ENCODE assay signal across 14 cellular contexts in genomic region chr1:204673909-204674701, GRCh38. TPM values are rescaled to one million over a fixed set of nuclear protein-coding genes. Genes with fewer than 3 reads are reported as not detected.
DNase-seq lines count a peak whose midpoint lies in the region; ATAC-seq and TF ChIP-seq lines count a peak whose summit lies in the region.
"Had no signal": no experiment of that assay in that cellular context is flagged by ENCODE, and none has a peak within 500 bp of the region (broad histone marks: within the 10 kb centered on the region; RNA-seq: fewer than 3 reads in every experiment).

No MANE protein-coding gene starts in this region.

- TF ChIP-seq CTCF in natural killer cell (IDR thresholded peaks at IDR 0.05): no peak

- DNase-seq in natural killer cell treated with Interleukin-12 subunit alpha and Interleukin-12 subunit beta and Interleukin-15 and Interleukin-18, amount 100 ng/mL, for 72 hours (ENCODE audit: low spot score): peak; percentile 23
- DNase-seq in natural killer cell (no peak), NCI-H2196 (lab: John Stamatoyannopoulos, UW; ENCODE audit: unreplicated experiment) (peak; percentile 66), caudate nucleus (lab: John Stamatoyannopoulos, UW) (peak in 19 of 61 donors; percentile 18 to 71 (median 37)), AG08395 (ENCODE audit: low spot score) (no peak)
- no peak for DNase-seq in effector CD8-positive, alpha-beta T cell (lab: John Stamatoyannopoulos, UW)
- DNase-seq in activated T-cell treated with anti-CD3 and anti-CD28 coated beads, Interleukin-2, amount 50 U/mL, for 1 hour: no peak
- no peak for DNase-seq in activated naive CD8-positive, alpha-beta T cell treated with anti-CD3 and anti-CD28 coated beads, Interleukin-2, amount 50 U/mL, for 24 hours
- DNase-seq: ACHN; stimulated activated CD4-positive, alpha-beta T cell treated with anti-CD3 and anti-CD28 coated beads, Interleukin-1b, Interleukin-23, amount 100 ng/mL, for 48 hours; T-cell had no signal

- intact Hi-C loops in natural killer cell (cut with micrococcal nuclease): no loop called here

- H3K27ac Mint-ChIP-seq in natural killer cell treated with Interleukin-12 subunit alpha and Interleukin-12 subunit beta and Interleukin-15 and Interleukin-18, amount 100 ng/mL, for 72 hours: no peak overlapping the region
- no peak overlapping the region for H3K27ac Mint-ChIP-seq in natural killer cell
- no peak overlapping the region for H3K27ac Mint-ChIP-seq in activated naive CD8-positive, alpha-beta T cell treated with anti-CD3 and anti-CD28 coated beads, Interleukin-2, amount 50 U/mL, for 24 hours
- H3K27ac Mint-ChIP-seq: activated naive CD8-positive, alpha-beta T cell; T-cell had no signal

- no peaks in the 10 kb centered on the region for H3K9me3 Mint-ChIP-seq in natural killer cell treated with Interleukin-12 subunit alpha and Interleukin-12 subunit beta and Interleukin-15 and Interleukin-18, amount 100 ng/mL, for 72 hours
- H3K9me3 Mint-ChIP-seq in natural killer cell: no peaks in the 10 kb centered on the region
- no peaks in the 10 kb centered on the region for H3K9me3 Mint-ChIP-seq in activated naive CD8-positive, alpha-beta T cell treated with anti-CD3 and anti-CD28 coated beads, Interleukin-2, amount 50 U/mL, for 24 hours
- H3K9me3 Mint-ChIP-seq: T-cell had no signal

- peak overlapping the region; percentile 36 for H3K27ac ChIP-seq in caudate nucleus (ENCODE audit: low read depth, low read length)
- H3K27ac ChIP-seq: epithelial cell of prostate had no signal

- H3K4me3 Mint-ChIP-seq in natural killer cell treated with Interleukin-12 subunit alpha and Interleukin-12 subunit beta and Interleukin-15 and Interleukin-18, amount 100 ng/mL, for 72 hours: no peak overlapping the region
- no peak overlapping the region for H3K4me3 Mint-ChIP-seq in natural killer cell
- H3K4me3 Mint-ChIP-seq in activated naive CD8-positive, alpha-beta T cell treated with anti-CD3 and anti-CD28 coated beads, Interleukin-2, amount 50 U/mL, for 24 hours: no peak overlapping the region
- H3K4me3 Mint-ChIP-seq: activated naive CD8-positive, alpha-beta T cell; T-cell had no signal

- no peaks in the 10 kb centered on the region for H3K4me1 Mint-ChIP-seq in natural killer cell treated with Interleukin-12 subunit alpha and Interleukin-12 subunit beta and Interleukin-15 and Interleukin-18, amount 100 ng/mL, for 72 hours (ENCODE audit: low read depth in 2 of 2)
- no peaks in the 10 kb centered on the region for H3K4me1 Mint-ChIP-seq in natural killer cell
- no peaks in the 10 kb centered on the region for H3K4me1 Mint-ChIP-seq in activated naive CD8-positive, alpha-beta T cell treated with anti-CD3 and anti-CD28 coated beads, Interleukin-2, amount 50 U/mL, for 24 hours
- H3K4me1 Mint-ChIP-seq: T-cell had no signal

- H3K36me3 Mint-ChIP-seq in natural killer cell treated with Interleukin-12 subunit alpha and Interleukin-12 subunit beta and Interleukin-15 and Interleukin-18, amount 100 ng/mL, for 72 hours: no peaks in the 10 kb centered on the region
- no peaks in the 10 kb centered on the region for H3K36me3 Mint-ChIP-seq in natural killer cell
- no peaks in the 10 kb centered on the region for H3K36me3 Mint-ChIP-seq in activated naive CD8-positive, alpha-beta T cell treated with anti-CD3 and anti-CD28 coated beads, Interleukin-2, amount 50 U/mL, for 24 hours (ENCODE audit: low read depth)
- H3K36me3 Mint-ChIP-seq: activated naive CD8-positive, alpha-beta T cell; T-cell had no signal

- ATAC-seq in natural killer cell treated with Interleukin-12 subunit alpha and Interleukin-12 subunit beta and Interleukin-15 and Interleukin-18, amount 100 ng/mL, for 72 hours: no peak
- no peak for ATAC-seq in natural killer cell
- ATAC-seq in activated naive CD8-positive, alpha-beta T cell treated with anti-CD3 and anti-CD28 coated beads, Interleukin-2, amount 50 U/mL, for 24 hours: no peak
- ATAC-seq: left lobe of liver, T-cell had no signal

- peaks cover 7 to 8% of the 10 kb centered on the region in 2 donors for H3K27me3 Mint-ChIP-seq in natural killer cell treated with Interleukin-12 subunit alpha and Interleukin-12 subunit beta and Interleukin-15 and Interleukin-18, amount 100 ng/mL, for 72 hours
- peaks cover 5 to 6% of the 10 kb centered on the region in 2 donors for H3K27me3 Mint-ChIP-seq in natural killer cell (ENCODE audit: low read depth in 2 of 2)
- H3K27me3 Mint-ChIP-seq in activated naive CD8-positive, alpha-beta T cell treated with anti-CD3 and anti-CD28 coated beads, Interleukin-2, amount 50 U/mL, for 24 hours: no peaks in the 10 kb centered on the region

RNA-seq across cellular contexts. Expression of gene LRRN2, which starts 11.4 kb away (rescaled TPM):
- not detected for total RNA-seq in natural killer cell treated with Interleukin-12 subunit alpha and Interleukin-12 subunit beta and Interleukin-15 and Interleukin-18, amount 100 ng/mL, for 72 hours
- total RNA-seq in natural killer cell: under 1 TPM in 2 of 3 donors, not detected in 1; 0.10 to 0.27 TPM

Comparison
In these comparisons a context has a peak if more than half of its experiments do, and no peak if none do; other contexts are left out.
1. DNase-seq: peak in natural killer cell treated with Interleukin-12 subunit alpha and Interleukin-12 subunit beta and Interleukin-15 and Interleukin-18, amount 100 ng/mL, for 72 hours (single experiment) and NCI-H2196 (single experiment); none in natural killer cell (single experiment), AG08395 (single experiment), effector CD8-positive, alpha-beta T cell (single experiment), activated T-cell treated with anti-CD3 and anti-CD28 coated beads, Interleukin-2, amount 50 U/mL, for 1 hour (single experiment) and activated naive CD8-positive, alpha-beta T cell treated with anti-CD3 and anti-CD28 coated beads, Interleukin-2, amount 50 U/mL, for 24 hours (single experiment).